Comparison of ENCODE assay signal across 1 cellular context in the genomic region with DNA sequence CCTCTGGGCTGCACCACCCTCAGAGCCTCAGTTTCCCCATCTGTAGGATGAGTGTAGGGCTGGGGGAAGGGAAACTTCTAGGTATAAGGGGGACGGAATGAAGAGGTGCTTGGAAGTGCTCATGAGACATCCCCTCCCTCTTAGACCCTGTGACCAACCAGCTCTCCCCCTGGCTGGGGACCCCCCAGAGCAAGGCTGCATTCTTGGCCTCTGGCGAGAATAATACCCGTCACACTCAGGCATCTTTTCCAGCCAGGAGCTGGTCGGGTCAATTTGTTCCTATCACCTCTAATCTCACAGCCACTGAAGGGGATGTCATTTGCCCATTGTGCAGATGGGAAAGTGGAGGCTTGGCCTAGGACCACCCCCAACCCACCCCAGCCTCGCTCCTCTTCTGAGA.
TF ChIP-seq lines count a peak whose summit lies in the region.

No MANE protein-coding gene starts in this region.

TF ChIP-seq in IMR-90, 13 proteins besides CTCF, POLR2A, EP300 and RAD21 (continued from another document):
- TF ChIP-seq MAFK (IDR thresholded peaks at IDR 0.05; ENCODE audit: low read depth, low read length) (no peak), RFX5 (IDR thresholded peaks at IDR 0.05; ENCODE audit: low read depth, low read length) (no peak), MXI1 (IDR thresholded peaks at IDR 0.05; ENCODE audit: borderline replicate concordance, low read depth, low read length) (no peak), MAZ (IDR thresholded peaks at IDR 0.05; ENCODE audit: borderline replicate concordance, low read depth, low read length) (no peak)
- TF ChIP-seq, protein P1, sequence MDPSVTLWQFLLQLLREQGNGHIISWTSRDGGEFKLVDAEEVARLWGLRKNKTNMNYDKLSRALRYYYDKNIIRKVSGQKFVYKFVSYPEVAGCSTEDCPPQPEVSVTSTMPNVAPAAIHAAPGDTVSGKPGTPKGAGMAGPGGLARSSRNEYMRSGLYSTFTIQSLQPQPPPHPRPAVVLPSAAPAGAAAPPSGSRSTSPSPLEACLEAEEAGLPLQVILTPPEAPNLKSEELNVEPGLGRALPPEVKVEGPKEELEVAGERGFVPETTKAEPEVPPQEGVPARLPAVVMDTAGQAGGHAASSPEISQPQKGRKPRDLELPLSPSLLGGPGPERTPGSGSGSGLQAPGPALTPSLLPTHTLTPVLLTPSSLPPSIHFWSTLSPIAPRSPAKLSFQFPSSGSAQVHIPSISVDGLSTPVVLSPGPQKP (IDR thresholded peaks at IDR 0.05; ENCODE audit: borderline replicate concordance, low read depth, low read length): no peak
- TF ChIP-seq, protein P2, sequence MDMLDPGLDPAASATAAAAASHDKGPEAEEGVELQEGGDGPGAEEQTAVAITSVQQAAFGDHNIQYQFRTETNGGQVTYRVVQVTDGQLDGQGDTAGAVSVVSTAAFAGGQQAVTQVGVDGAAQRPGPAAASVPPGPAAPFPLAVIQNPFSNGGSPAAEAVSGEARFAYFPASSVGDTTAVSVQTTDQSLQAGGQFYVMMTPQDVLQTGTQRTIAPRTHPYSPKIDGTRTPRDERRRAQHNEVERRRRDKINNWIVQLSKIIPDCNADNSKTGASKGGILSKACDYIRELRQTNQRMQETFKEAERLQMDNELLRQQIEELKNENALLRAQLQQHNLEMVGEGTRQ (IDR thresholded peaks at IDR 0.05; ENCODE audit: low read depth, low read length): no peak
